20 cellular contexts compared by ENCODE assay signal in genomic region chr7:26743205-26743604, GRCh38.
"Had no signal": no experiment of that assay in that cellular context is flagged by ENCODE, and none has a peak within 500 bp of the region (broad histone marks: within the 10 kb centered on the region; RNA-seq: fewer than 3 reads in every experiment).

No MANE protein-coding gene starts in this region.

- ATAC-seq: foreskin keratinocyte; left lobe of liver; mucosa of descending colon; naive thymus-derived CD8-positive, alpha-beta T cell; psoas muscle; stimulated activated naive B cell treated with anti-CD40 and anti-IgM and Interleukin-4, amounts not matched to agents 10 μg/mL and 1 μg/mL and 100 μg/mL, for 72 hours; stimulated activated naive CD8-positive, alpha-beta T cell treated with anti-CD3 and anti-CD28 coated beads, Interleukin-15, amount 100 ng/mL, for 72 hours had no signal

- DNase-seq: colonic mucosa; dermis blood vessel endothelial cell; erythroblast; foreskin keratinocyte; immature natural killer cell; kidney; mammary epithelial cell; mucosa of descending colon; naive thymus-derived CD8-positive, alpha-beta T cell; psoas muscle; sigmoid colon; stimulated activated CD4-positive, alpha-beta T cell treated with anti-CD3 and anti-CD28 coated beads, Interleukin-2, amount 100 ng/mL, for 24 hours; stimulated activated CD4-positive, alpha-beta T cell treated with anti-CD3 and anti-CD28 coated beads, Interleukin-4, amount 100 ng/mL, for 4 hours; stimulated activated naive B cell treated with anti-CD40 and anti-IgM and Interleukin-4, amounts not matched to agents 10 μg/mL and 1 μg/mL and 100 μg/mL, for 72 hours; stimulated activated naive CD8-positive, alpha-beta T cell treated with anti-CD3 and anti-CD28 coated beads, Interleukin-15, amount 100 ng/mL, for 72 hours; testis had no signal

- H3K27me3 ChIP-seq: colonic mucosa, foreskin keratinocyte, neutrophil, sigmoid colon, testis, tibial nerve had no signal

- H3K27ac ChIP-seq: colonic mucosa, foreskin keratinocyte, neutrophil, psoas muscle, sigmoid colon, skin epidermis, testis, tibial nerve had no signal

- H3K36me3 ChIP-seq: colonic mucosa had no signal

- H3K4me3 ChIP-seq: colonic mucosa, mucosa of descending colon, psoas muscle, sigmoid colon, skin epidermis, testis, tibial nerve had no signal

- H3K9me3 ChIP-seq: colonic mucosa, mucosa of descending colon, neutrophil, psoas muscle, sigmoid colon, testis, tibial nerve had no signal

- FAIRE-seq: kidney had no signal

- H3K4me1 ChIP-seq: colonic mucosa, sigmoid colon, testis, tibial nerve had no signal
